In genomic region chr9:90466481-90466880, GRCh38 we compare ENCODE assay signal across 7 cellular contexts.
"Had no signal": no experiment of that assay in that cellular context is flagged by ENCODE, and none has a peak within 500 bp of the region (broad histone marks: within the 10 kb centered on the region; RNA-seq: fewer than 3 reads in every experiment).

No MANE protein-coding gene starts in this region.

- H3K27ac Mint-ChIP-seq: HFFc6 had no signal

- DNase-seq: GOT3, H7, HFFc6, IMR-90 had no signal

- H3K4me3 ChIP-seq: HAP-1, K562 had no signal

- H3K4me3 Mint-ChIP-seq: HFFc6 had no signal

- H3K9me3 ChIP-seq: HAP-1 had no signal

- H3K4me1 ChIP-seq: HAP-1 had no signal

- ATAC-seq: HCT116, K562 had no signal

- H3K36me3 ChIP-seq: HAP-1 had no signal
